8 cellular contexts compared by ENCODE assay signal in the genomic region with DNA sequence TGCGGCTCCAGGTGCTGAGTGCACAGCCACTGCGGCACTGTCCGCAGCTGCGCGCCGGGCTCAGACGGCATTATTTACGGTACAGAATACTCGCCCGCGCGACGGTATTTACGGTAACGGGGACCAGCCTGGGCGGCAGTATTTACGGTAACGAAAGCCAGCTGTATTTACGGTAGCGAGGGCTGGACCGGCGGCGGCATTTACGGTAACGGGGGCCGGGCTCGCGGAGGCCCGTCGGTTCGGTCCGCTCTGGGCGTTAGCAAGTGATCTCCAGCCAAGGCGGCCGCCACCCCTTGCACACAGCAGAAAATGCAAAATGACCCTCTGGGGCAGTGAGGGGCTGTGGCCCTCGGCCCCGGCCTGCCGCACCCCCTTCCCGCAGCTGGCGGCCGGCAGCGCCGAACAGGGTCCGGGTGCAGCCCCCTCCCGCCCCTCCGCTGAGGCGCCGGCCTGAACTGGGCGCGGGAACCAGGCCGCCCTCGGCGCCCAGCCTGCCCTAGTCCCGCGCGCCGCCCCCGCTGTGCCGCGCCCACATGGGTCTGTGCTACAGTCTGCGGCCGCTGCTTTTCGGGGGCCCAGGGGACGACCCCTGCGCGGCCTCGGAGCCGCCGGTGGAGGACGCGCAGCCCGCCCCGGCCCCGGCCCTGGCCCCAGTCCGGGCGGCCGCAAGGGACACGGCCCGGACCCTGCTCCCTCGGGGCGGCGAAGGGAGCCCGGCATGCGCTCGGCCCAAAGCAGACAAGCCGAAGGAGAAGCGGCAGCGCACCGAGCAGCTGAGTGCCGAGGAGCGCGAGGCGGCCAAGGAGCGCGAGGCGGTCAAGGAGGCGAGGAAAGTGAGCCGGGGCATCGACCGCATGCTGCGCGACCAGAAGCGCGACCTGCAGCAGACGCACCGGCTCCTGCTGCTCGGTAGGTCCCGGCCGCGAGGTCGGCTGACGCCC. TPM values are rescaled to one million over a fixed set of nuclear protein-coding genes. Genes with fewer than 3 reads are reported as not detected.
DNase-seq lines count a peak whose midpoint lies in the region; ATAC-seq and TF ChIP-seq lines count a peak whose summit lies in the region.

TSS of gene GNAL (plus strand) at position 234 of the 941 bp plus-strand sequence. CDS start at position 534, 300 bp downstream.

- no peak for TF ChIP-seq CTCF in endothelial cell (IDR thresholded peaks at IDR 0.05; ENCODE audit: unreplicated experiment)

- H3K9me3 Mint-ChIP-seq in activated CD4-positive, alpha-beta memory T cell treated with anti-CD3 and anti-CD28 coated beads, Interleukin-2, amount 10 ng/mL, durations not matched to agents 7 days and 5 days: no peaks in the 10 kb centered on the region
- no peaks in the 10 kb centered on the region for H3K9me3 Mint-ChIP-seq in endothelial cell (ENCODE audit: unreplicated experiment)

- DNase-seq in GM04503 (ENCODE audit: low read depth): peak; percentile 10
- DNase-seq in NCI-H2227 (lab: John Stamatoyannopoulos, UW; ENCODE audit: unreplicated experiment): peak; percentile 94
- DNase-seq in activated CD4-positive, alpha-beta memory T cell treated with anti-CD3 and anti-CD28 coated beads, Interleukin-2, amount 10 ng/mL, durations not matched to agents 7 days and 5 days: peak; percentile 55
- peak; percentile 78 for DNase-seq in endothelial cell (ENCODE audit: low spot score)
- DNase-seq in lung microvascular endothelial cell (ENCODE audit: low read depth in 2 of 2): peak; percentile 87 to 92
- DNase-seq in stimulated activated CD4-positive, alpha-beta T cell treated with anti-CD3 and anti-CD28 coated beads, TNF-alpha, amount 100 ng/mL, for 4 hours (ENCODE audit: low read depth in 3 of 3): peak in 2 of 3 experiments; percentile 8 to 25

- CTCF ChIA-PET in activated CD4-positive, alpha-beta memory T cell treated with anti-CD3 and anti-CD28 coated beads, Interleukin-2, amount 10 ng/mL, durations not matched to agents 7 days and 5 days (lab: Charles Lee): interaction anchor here (1.1 kb wide), 2 partner anchors 11 to 33 kb away, joined by 3 read pairs; no protein-coding TSS in a partner anchor

- POLR2A ChIA-PET in activated CD4-positive, alpha-beta memory T cell treated with anti-CD3 and anti-CD28 coated beads, Interleukin-2, amount 10 ng/mL, durations not matched to agents 7 days and 5 days (lab: Charles Lee): interaction anchor here (1.0 kb wide), 1 partner anchor 161 kb away, joined by 3 read pairs; no protein-coding TSS in a partner anchor

- H3K4me1 Mint-ChIP-seq in activated CD4-positive, alpha-beta memory T cell treated with anti-CD3 and anti-CD28 coated beads, Interleukin-2, amount 10 ng/mL, durations not matched to agents 7 days and 5 days: peaks cover 11% of the 10 kb centered on the region
- peaks cover 5% of the 10 kb centered on the region for H3K4me1 Mint-ChIP-seq in endothelial cell (ENCODE audit: unreplicated experiment)

- no peak within 1 kb of the TSS for H3K27ac Mint-ChIP-seq in activated CD4-positive, alpha-beta memory T cell treated with anti-CD3 and anti-CD28 coated beads, Interleukin-2, amount 10 ng/mL, durations not matched to agents 7 days and 5 days
- peak within 1 kb of the TSS; percentile 28 for H3K27ac Mint-ChIP-seq in endothelial cell (ENCODE audit: unreplicated experiment)

- H3K27me3 Mint-ChIP-seq in activated CD4-positive, alpha-beta memory T cell treated with anti-CD3 and anti-CD28 coated beads, Interleukin-2, amount 10 ng/mL, durations not matched to agents 7 days and 5 days: peaks cover 48% of the 10 kb centered on the region
- H3K27me3 Mint-ChIP-seq in endothelial cell (ENCODE audit: unreplicated experiment): peaks cover under 1% of the 10 kb centered on the region

- peaks cover 3% of the 10 kb centered on the region for H3K36me3 Mint-ChIP-seq in activated CD4-positive, alpha-beta memory T cell treated with anti-CD3 and anti-CD28 coated beads, Interleukin-2, amount 10 ng/mL, durations not matched to agents 7 days and 5 days (ENCODE audit: low read depth)
- peaks cover 5% of the 10 kb centered on the region for H3K36me3 Mint-ChIP-seq in endothelial cell (ENCODE audit: low read depth, unreplicated experiment)

- peak within 1 kb of the TSS; percentile 39 for H3K4me3 Mint-ChIP-seq in activated CD4-positive, alpha-beta memory T cell treated with anti-CD3 and anti-CD28 coated beads, Interleukin-2, amount 10 ng/mL, durations not matched to agents 7 days and 5 days
- H3K4me3 Mint-ChIP-seq in endothelial cell (ENCODE audit: unreplicated experiment): peak within 1 kb of the TSS; percentile 81

- ATAC-seq in HG02870 (IDR thresholded peaks at IDR 0.05; ENCODE audit: unreplicated experiment) (peak; percentile 63), HG02970 (IDR thresholded peaks at IDR 0.05; ENCODE audit: low FRiP score, unreplicated experiment) (no peak)

RNA-seq across cellular contexts. Expression of gene GNAL, which starts in this region (rescaled TPM):
- under 1 TPM; 0.25 to 0.33 TPM for total RNA-seq in activated CD4-positive, alpha-beta memory T cell treated with anti-CD3 and anti-CD28 coated beads, Interleukin-2, amount 10 ng/mL, durations not matched to agents 7 days and 5 days
- total RNA-seq in endothelial cell (ENCODE audit: unreplicated experiment) (9.7 TPM), lung microvascular endothelial cell (under 0.01 and 0.22 TPM in 2 replicates)

Comparison
In these comparisons a context has a peak if more than half of its experiments do, and no peak if none do; other contexts are left out.
1. Peak in DNase-seq in activated CD4-positive, alpha-beta memory T cell treated with anti-CD3 and anti-CD28 coated beads, Interleukin-2, amount 10 ng/mL, durations not matched to agents 7 days and 5 days; RNA of the gene not detected or under 1 TPM.
2. Peak in DNase-seq in lung microvascular endothelial cell; RNA of the gene not detected or under 1 TPM.
3. DNase-seq: peak in every context shown above with its lines; median percentile 94 in NCI-H2227; 90 in lung microvascular endothelial cell; 78 in endothelial cell; 55 in activated CD4-positive, alpha-beta memory T cell treated with anti-CD3 and anti-CD28 coated beads, Interleukin-2, amount 10 ng/mL, durations not matched to agents 7 days and 5 days; 16 in stimulated activated CD4-positive, alpha-beta T cell treated with anti-CD3 and anti-CD28 coated beads, TNF-alpha, amount 100 ng/mL, for 4 hours; 10 in GM04503.